8 cellular contexts compared by ENCODE assay signal in the genomic region with DNA sequence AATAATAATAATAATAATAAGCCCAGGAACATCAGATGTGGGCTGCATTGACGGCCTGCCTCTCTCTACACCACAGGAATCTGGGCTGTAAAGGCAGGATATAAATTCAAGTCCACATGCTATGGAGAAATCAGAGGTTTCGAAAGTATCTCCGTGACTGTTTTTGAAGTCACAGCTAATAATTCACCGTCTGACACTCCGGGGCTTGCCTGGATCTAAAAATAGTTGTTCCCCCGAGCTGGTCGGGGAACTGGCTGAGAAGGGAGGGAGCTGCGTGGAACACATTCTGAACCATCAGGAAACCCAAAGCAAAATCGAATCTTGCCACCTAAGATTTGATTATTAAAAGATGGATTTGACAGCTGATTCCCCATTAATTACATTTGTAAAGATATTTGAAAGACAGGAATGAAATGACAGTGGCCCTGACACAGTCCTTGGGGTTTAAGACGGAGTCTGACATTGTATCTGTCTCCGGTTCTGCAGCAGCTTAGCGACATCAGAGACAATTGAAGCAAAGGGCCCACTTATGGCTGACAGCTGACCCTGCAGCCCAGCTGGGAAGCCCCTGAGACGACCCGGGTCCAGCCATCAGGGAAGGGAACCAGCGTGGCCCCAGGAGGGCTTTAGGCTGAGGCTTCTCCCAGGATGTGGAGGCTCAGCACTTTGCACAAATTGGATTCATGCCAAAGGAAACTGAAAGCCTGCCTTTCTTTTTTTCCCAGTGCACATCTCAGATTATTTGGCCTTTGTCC. TPM values are rescaled to one million over a fixed set of nuclear protein-coding genes. Genes with fewer than 3 reads are reported as not detected.
DNase-seq lines count a peak whose midpoint lies in the region; ATAC-seq and TF ChIP-seq lines count a peak whose summit lies in the region.

No MANE protein-coding gene starts in this region.

- DNase-seq in NOMO-1 (lab: John Stamatoyannopoulos, UW; ENCODE audit: unreplicated experiment in 2 of 2) (peak; percentile 81 to 94), foreskin keratinocyte (peak in 1 of 2 donors; percentile 69), renal cortical epithelial cell (ENCODE audit: low read depth) (peak; percentile 82), SK-N-DZ (ENCODE audit: low spot score) (no peak), NCI-H2196 (lab: John Stamatoyannopoulos, UW; ENCODE audit: unreplicated experiment) (no peak)
- DNase-seq in central memory CD4-positive, alpha-beta T cell, result no peak

- peak; percentile 61 for ATAC-seq in GM19438 (IDR thresholded peaks at IDR 0.05; ENCODE audit: low read depth, unreplicated experiment)
- peak; percentile 38 for ATAC-seq in foreskin keratinocyte
- no peak for ATAC-seq in GM18498 (IDR thresholded peaks at IDR 0.05; ENCODE audit: unreplicated experiment)

- peak overlapping the region; percentile 82 for H3K27ac ChIP-seq in foreskin keratinocyte

- no peaks in the 10 kb centered on the region for H3K27me3 ChIP-seq in foreskin keratinocyte

- peaks cover 23% of the 10 kb centered on the region for H3K4me1 ChIP-seq in foreskin keratinocyte

- no peak for TF ChIP-seq CTCF in foreskin keratinocyte (conservative IDR thresholded peaks at IDR 0.05)

RNA-seq across cellular contexts. Expression of a gene that starts 35.2 kb away (rescaled TPM):
- total RNA-seq in foreskin keratinocyte (133 and 156 TPM in 2 replicates), renal cortical epithelial cell (112 and 126 TPM in 2 replicates)
- 42.0 and 42.5 TPM in 2 replicates for polyA plus RNA-seq in foreskin keratinocyte
- polyA plus RNA-seq in SK-N-DZ (2014; cell fraction: cytosol; rRNA removed), result 2.4 and 2.5 TPM in 2 replicates
- 6.6 and 14.0 TPM in 2 replicates for polyA plus RNA-seq in SK-N-DZ (2014; cell fraction: nucleus; rRNA removed)

Comparison
In these comparisons a context has a peak if more than half of its experiments do, and no peak if none do; other contexts are left out.
1. DNase-seq: peak in NOMO-1 (2 of 2) and renal cortical epithelial cell (single experiment); none in SK-N-DZ (single experiment), NCI-H2196 (single experiment) and central memory CD4-positive, alpha-beta T cell (single experiment).